In genomic region chr11:19953909-19954308, GRCh38 we compare ENCODE assay signal across 10 cellular contexts.
A peak's percentile ranks its signal among the peaks of the same experiment; 100 is the strongest.
DNase-seq lines count a peak whose midpoint lies in the region; ATAC-seq, FAIRE-seq and TF ChIP-seq lines count a peak whose summit lies in the region.
"Had no signal": no experiment of that assay in that cellular context is flagged by ENCODE, and none has a peak within 500 bp of the region (broad histone marks: within the 10 kb centered on the region; RNA-seq: fewer than 3 reads in every experiment).

No MANE protein-coding gene starts in this region.

- no TSS peak for BruUV-seq in OCI-LY7 (replicated peaks; lab: Mats Ljungman, UMichigan)

- H3K36me3 ChIP-seq in astrocyte (ENCODE audit: insufficient read depth, low read length) (peaks cover 7% of the 10 kb centered on the region), iPS-20b (ENCODE audit: insufficient read depth, low read depth, low read length) (peaks cover 15% of the 10 kb centered on the region), transverse colon (no peaks in the 10 kb centered on the region), OCI-LY7 (ENCODE audit: insufficient read depth, low read length) (no peaks in the 10 kb centered on the region)

- H3K9me3 ChIP-seq in astrocyte (ENCODE audit: insufficient read depth, low read depth, low read length), result no peaks in the 10 kb centered on the region
- no peaks in the 10 kb centered on the region for H3K9me3 ChIP-seq in iPS-20b (ENCODE audit: insufficient read depth, low read depth, low read length)
- H3K9me3 ChIP-seq in transverse colon, result no peaks in the 10 kb centered on the region
- no peaks in the 10 kb centered on the region for H3K9me3 ChIP-seq in OCI-LY7 (ENCODE audit: low read length)

- H3K36me3 Mint-ChIP-seq in astrocyte (ENCODE audit: low read depth, unreplicated experiment), result peaks cover 2% of the 10 kb centered on the region

- H3K27me3 ChIP-seq in astrocyte (ENCODE audit: insufficient read depth, low read length), result no peaks in the 10 kb centered on the region
- no peaks in the 10 kb centered on the region for H3K27me3 ChIP-seq in iPS-20b (ENCODE audit: insufficient read depth, low read length)
- H3K27me3 ChIP-seq in transverse colon, result no peaks in the 10 kb centered on the region

- H3K4me1 ChIP-seq in astrocyte (ENCODE audit: insufficient read depth, low read length) (peaks cover 31% of the 10 kb centered on the region), iPS-20b (ENCODE audit: insufficient read depth, low read length) (peaks cover 38% of the 10 kb centered on the region), transverse colon (peaks cover 6 to 26% (median 12%) of the 10 kb centered on the region in 4 donors), OCI-LY7 (ENCODE audit: insufficient read depth, low read length, poor library complexity, severe bottlenecking) (no peaks in the 10 kb centered on the region)

- peak; percentile 32 for FAIRE-seq in astrocyte (lab: Jason Lieb, UNC)
- FAIRE-seq: GM18507 had no signal

- WGBS in transverse colon (ENCODE audit: low coverage in 1 of 2), 2 donors, result 63% methylated on average over 2 of the region's 2 CpGs; no CpG with 5 or more reads in 1 of the 2 donors

- CTCF ChIA-PET in OCI-LY7 (lab: Charles Lee; ENCODE audit: unreplicated experiment), result no interaction called here

- H3K4me2 ChIP-seq in astrocyte (ENCODE audit: low read length) (peak overlapping the region; percentile 55), OCI-LY7 (ENCODE audit: low read length) (no peak overlapping the region)

- H3K79me2 ChIP-seq in astrocyte (ENCODE audit: insufficient read depth, low read length) (no peaks in the 10 kb centered on the region), OCI-LY7 (ENCODE audit: insufficient read depth, low read depth, low read length) (no peaks in the 10 kb centered on the region)

- peak overlapping the region; percentile 39 for H3K9ac ChIP-seq in astrocyte (ENCODE audit: low read length)
- H3K9ac ChIP-seq in iPS-20b (ENCODE audit: low read depth, low read length), result peak overlapping the region; percentile 48; the same call in 1 of the 2 replicates

- H3K27me3 Mint-ChIP-seq in astrocyte (ENCODE audit: low read depth, unreplicated experiment), result no peaks in the 10 kb centered on the region

- H3K27ac ChIP-seq in astrocyte (ENCODE audit: low read depth, low read length), result peak overlapping the region; percentile 33
- peak overlapping the region; percentile 62 for H3K27ac ChIP-seq in iPS-20b (ENCODE audit: low read length)
- H3K27ac ChIP-seq in transverse colon, result no peak overlapping the region
- H3K27ac ChIP-seq in OCI-LY7 (ENCODE audit: low read depth, low read length, poor library complexity, severe bottlenecking), result no peak overlapping the region

- no peak overlapping the region for H3K4me3 ChIP-seq in astrocyte (ENCODE audit: insufficient read depth, low read depth, low read length)
- peak overlapping the region; percentile 23; the same call in 1 of the 2 replicates for H3K4me3 ChIP-seq in iPS-20b (ENCODE audit: low read length)
- no peak overlapping the region for H3K4me3 ChIP-seq in transverse colon
- H3K4me3 ChIP-seq in OCI-LY7 (ENCODE audit: low read depth, low read length, poor library complexity, severe bottlenecking), result no peak overlapping the region

- DNase-seq in Ammon's horn (ENCODE audit: low spot score), result peak; percentile 82
- DNase-seq in LoVo (ENCODE audit: low spot score), result peak; percentile 9
- peak; percentile 94 for DNase-seq in astrocyte (ENCODE audit: low read depth)
- no peak for DNase-seq in transverse colon
- no peak for DNase-seq in OCI-LY7 (ENCODE audit: low spot score)

- H3K27ac Mint-ChIP-seq in astrocyte (ENCODE audit: unreplicated experiment), result peak overlapping the region; percentile 85

- TF ChIP-seq CTCF in astrocyte (IDR thresholded peaks at IDR 0.05; ENCODE audit: insufficient read depth, low read depth, low read length) (peak; percentile 79), transverse colon (IDR thresholded peaks at IDR 0.05) (peak in 3 of 5 experiments; percentile 16 to 31 (median 28)), OCI-LY7 (conservative IDR thresholded peaks at IDR 0.05; ENCODE audit: low read length) (no peak)

- no peaks in the 10 kb centered on the region for H3K9me3 Mint-ChIP-seq in astrocyte (ENCODE audit: unreplicated experiment)
- H3K9me3 Mint-ChIP-seq: central memory CD8-positive, alpha-beta T cell had no signal

- TF ChIP-seq EP300 in transverse colon (IDR thresholded peaks at IDR 0.05; ENCODE audit: low read depth), result no peak

- no peak overlapping the region for H2AFZ ChIP-seq in astrocyte (ENCODE audit: low read depth, low read length)
- no peak overlapping the region for H2AFZ ChIP-seq in OCI-LY7 (ENCODE audit: low read length)

- ATAC-seq in HG03521 (IDR thresholded peaks at IDR 0.05; ENCODE audit: unreplicated experiment) (no peak), HG02763 (IDR thresholded peaks at IDR 0.05; ENCODE audit: unreplicated experiment) (no peak)

- H3K4me3 Mint-ChIP-seq in astrocyte (ENCODE audit: unreplicated experiment), result no peak overlapping the region
- H3K4me3 Mint-ChIP-seq: central memory CD8-positive, alpha-beta T cell had no signal

- H3K4me1 Mint-ChIP-seq in astrocyte (ENCODE audit: low read depth, unreplicated experiment), result peaks cover 23% of the 10 kb centered on the region

- intact Hi-C loops in transverse colon (cut with DNase I; ENCODE audit: low total_unique reads), result no loop called here
- intact Hi-C loops in OCI-LY7 (cut with micrococcal nuclease; ENCODE audit: unreplicated experiment), result loop anchor here (5.0 kb wide), 1 partner anchor 173 kb away; no protein-coding TSS in a partner anchor

- no peaks in the 10 kb centered on the region for H3K9me2 ChIP-seq in OCI-LY7 (ENCODE audit: insufficient read depth, low read length)

- POLR2A ChIA-PET in OCI-LY7 (lab: Charles Lee), result no interaction called here

- H4K20me1 ChIP-seq in astrocyte (ENCODE audit: insufficient read depth, low read length), result no peaks in the 10 kb centered on the region
- H4K20me1 ChIP-seq in OCI-LY7 (ENCODE audit: insufficient read depth, low read length), result no peaks in the 10 kb centered on the region

- TF ChIP-seq POLR2A in transverse colon (IDR thresholded peaks at IDR 0.05), result no peak

- in situ Hi-C loops in transverse colon (cut with MboI; ENCODE audit: low pct_ligation_motif_present in 1 of 4, low pct_unique_long_range_greater_than_20kb in 1 of 4, low sequenced_read_pairs in 3 of 4), result loop anchor here in 3 of 4 donors (25.0 kb wide), 3 partner anchors 158 to 383 kb away; no protein-coding TSS in a partner anchor

Comparison
In these comparisons a context has a peak if more than half of its experiments do, and no peak if none do; other contexts are left out.
1. DNase-seq: peak in Ammon's horn (single experiment), LoVo (single experiment) and astrocyte (single experiment); none in transverse colon (single experiment) and OCI-LY7 (single experiment).
2. H3K27ac ChIP-seq: peak in astrocyte (single experiment) and iPS-20b (single experiment); none in transverse colon (0 of 4) and OCI-LY7 (single experiment).